Comparison of ENCODE assay signal across 8 cellular contexts in the genomic region with DNA sequence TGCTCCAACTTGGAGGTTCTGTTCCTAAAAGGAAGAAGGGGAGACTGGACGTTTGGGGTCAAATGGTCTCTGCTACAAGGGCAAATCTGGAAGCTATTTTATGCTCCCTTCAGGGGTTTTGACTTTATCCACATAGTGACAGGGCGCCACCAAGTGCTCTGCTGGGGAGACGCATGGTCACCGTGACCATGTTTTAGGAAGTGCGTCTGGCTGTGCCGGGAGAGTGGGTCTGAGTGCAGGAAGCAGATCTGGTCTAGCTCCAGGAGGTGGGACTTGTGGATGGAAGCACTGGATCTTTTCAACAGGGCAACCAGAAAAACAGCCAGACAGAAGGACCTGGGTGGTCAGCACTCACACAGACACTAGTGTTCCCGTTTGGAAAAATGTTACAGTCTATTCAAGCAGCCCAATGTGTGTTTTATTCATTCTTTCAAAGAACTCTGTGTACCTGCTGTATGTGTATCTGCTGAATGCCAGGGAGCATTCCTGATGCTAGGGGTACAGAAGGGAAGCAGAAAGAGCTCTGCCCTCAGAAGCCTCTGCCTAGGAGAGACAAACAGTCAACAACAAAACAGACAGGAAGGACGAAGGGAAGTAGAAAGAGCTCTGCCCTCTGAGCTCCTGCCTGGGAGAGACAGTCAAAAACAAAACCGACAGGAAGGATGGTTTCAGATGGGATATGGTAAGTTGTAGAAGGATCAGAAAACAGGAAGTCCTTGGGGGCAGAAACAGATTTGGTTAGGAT. TPM values are rescaled to one million over a fixed set of nuclear protein-coding genes. Genes with fewer than 3 reads are reported as not detected.
DNase-seq lines count a peak whose midpoint lies in the region; ATAC-seq and TF ChIP-seq lines count a peak whose summit lies in the region.

No MANE protein-coding gene starts in this region.

- H3K27ac ChIP-seq in HUES48 (ENCODE audit: low read depth, low read length) (peak overlapping the region; percentile 69), RWPE2 (ENCODE audit: poor library complexity, severe bottlenecking) (no peak overlapping the region), ovary (peak overlapping the region in 1 of 2 donors; percentile 15), aorta (ENCODE audit: low read depth in 1 of 2, low read length in 2 of 2) (no peak overlapping the region)

- CTCF ChIA-PET in activated naive CD4-positive, alpha-beta T cell treated with anti-CD3 and anti-CD28 coated beads for 36 hours (lab: Charles Lee), result interaction anchor here (0.6 to 10.8 kb wide), 21 partner anchors 8 to 340 kb away, joined by 3 to 234 read pairs (median 5); a partner anchor contains a TSS

- no peak overlapping the region for H3K9ac ChIP-seq in HUES48 (ENCODE audit: low read depth, low read length)

- H3K4me3 ChIP-seq in HUES48 (ENCODE audit: low read depth, low read length) (no peak overlapping the region), RWPE2 (ENCODE audit: severe bottlenecking) (no peak overlapping the region), ovary (no peak overlapping the region), aorta (ENCODE audit: low read length in 2 of 2) (no peak overlapping the region)

- H3K36me3 ChIP-seq in HUES48 (ENCODE audit: control insufficient read depth, insufficient read depth, low read length), result peaks cover 17% of the 10 kb centered on the region
- H3K36me3 ChIP-seq in RWPE2 (ENCODE audit: low read depth), result no peaks in the 10 kb centered on the region
- H3K36me3 ChIP-seq in ovary, result no peaks in the 10 kb centered on the region
- H3K36me3 ChIP-seq in aorta (ENCODE audit: control insufficient read depth in 1 of 2, insufficient read depth in 2 of 2, low read length in 1 of 2), result no peaks in the 10 kb centered on the region

- no peak for TF ChIP-seq EP300 in ovary (IDR thresholded peaks at IDR 0.05)

- no peaks in the 10 kb centered on the region for H3K9me3 Mint-ChIP-seq in activated naive CD4-positive, alpha-beta T cell treated with anti-CD3 and anti-CD28 coated beads for 36 hours

- H3K9me3 ChIP-seq in HUES48 (ENCODE audit: control insufficient read depth, insufficient read depth, low read length) (no peaks in the 10 kb centered on the region), RWPE2 (ENCODE audit: severe bottlenecking) (no peaks in the 10 kb centered on the region), ovary (no peaks in the 10 kb centered on the region), aorta (ENCODE audit: control insufficient read depth, low read length) (no peaks in the 10 kb centered on the region)

- intact Hi-C loops in activated naive CD4-positive, alpha-beta T cell treated with anti-CD3 and anti-CD28 coated beads for 36 hours (cut with micrococcal nuclease), result loop anchor here (1.0 kb wide), 2 partner anchors 57 to 262 kb away; no protein-coding TSS in a partner anchor
- intact Hi-C loops in ovary (cut with DNase I) (loop anchor here in 3 of 4 donors (5.0 to 10.0 kb wide), 4 partner anchors 37 to 61 kb away; no protein-coding TSS in a partner anchor), aorta (cut with DNase I) (loop anchor here (1.0 to 10.0 kb wide), 3 partner anchors 57 to 341 kb away; no protein-coding TSS in a partner anchor)

- ATAC-seq in GM19455 (IDR thresholded peaks at IDR 0.05; ENCODE audit: unreplicated experiment) (peak; percentile 82), RWPE2 (ENCODE audit: low read depth) (peak; percentile 60), aorta (ENCODE audit: low FRiP score) (peak; percentile 89)

- peaks cover 16% of the 10 kb centered on the region for H3K4me1 ChIP-seq in HUES48 (ENCODE audit: control insufficient read depth, insufficient read depth, low read length)
- peaks cover 10% of the 10 kb centered on the region for H3K4me1 ChIP-seq in RWPE2 (ENCODE audit: insufficient read depth, poor library complexity, severe bottlenecking)
- peaks cover 7% of the 10 kb centered on the region for H3K4me1 ChIP-seq in ovary (ENCODE audit: insufficient read depth)
- no peaks in the 10 kb centered on the region for H3K4me1 ChIP-seq in aorta (ENCODE audit: control insufficient read depth in 1 of 2, insufficient read depth in 2 of 2, low read length in 2 of 2)

- no peak for TF ChIP-seq POLR2A in ovary (IDR thresholded peaks at IDR 0.05)

- 7 to 13% (median 9%) methylated on average over 9 of the region's 9 CpGs for WGBS in ovary, 3 donors
- WGBS in aorta, 2 donors, result 13 to 15% methylated on average over 9 of the region's 9 CpGs

- H3K4me1 Mint-ChIP-seq in activated naive CD4-positive, alpha-beta T cell treated with anti-CD3 and anti-CD28 coated beads for 36 hours (ENCODE audit: low read depth), result peaks cover 8% of the 10 kb centered on the region

- TF ChIP-seq CTCF in RWPE2 (IDR thresholded peaks at IDR 0.05; ENCODE audit: poor library complexity, severe bottlenecking) (peak; percentile 65), ovary (IDR thresholded peaks at IDR 0.05) (peak; percentile 21 to 49 (median 45))

- H3K4me3 Mint-ChIP-seq in activated naive CD4-positive, alpha-beta T cell treated with anti-CD3 and anti-CD28 coated beads for 36 hours, result no peak overlapping the region

- peaks cover 2% of the 10 kb centered on the region for H3K36me3 Mint-ChIP-seq in activated naive CD4-positive, alpha-beta T cell treated with anti-CD3 and anti-CD28 coated beads for 36 hours (ENCODE audit: low read depth)

- no peaks in the 10 kb centered on the region for H3K27me3 ChIP-seq in HUES48 (ENCODE audit: control insufficient read depth, insufficient read depth, low read length)
- H3K27me3 ChIP-seq in RWPE2 (ENCODE audit: insufficient read depth, poor library complexity, severe bottlenecking), result no peaks in the 10 kb centered on the region
- H3K27me3 ChIP-seq in ovary, result no peaks in the 10 kb centered on the region
- H3K27me3 ChIP-seq in aorta (ENCODE audit: control insufficient read depth in 1 of 2, insufficient read depth in 2 of 2, low read length in 1 of 2), result no peaks in the 10 kb centered on the region

- DNase-seq in COLO668 (lab: John Stamatoyannopoulos, UW; ENCODE audit: unreplicated experiment) (peak; percentile 67), RWPE2 (ENCODE audit: low spot score) (no peak), glomerular endothelial cell (ENCODE audit: extremely low read depth, low read depth, low spot score) (peak; percentile 51), ovary (peak; percentile 53 to 77 (median 66)), aorta (peak; percentile 88)
- DNase-seq in activated naive CD4-positive, alpha-beta T cell treated with anti-CD3 and anti-CD28 coated beads for 36 hours, result peak; percentile 74

- H3K27ac Mint-ChIP-seq in activated naive CD4-positive, alpha-beta T cell treated with anti-CD3 and anti-CD28 coated beads for 36 hours, result no peak overlapping the region

- H3K27me3 Mint-ChIP-seq in activated naive CD4-positive, alpha-beta T cell treated with anti-CD3 and anti-CD28 coated beads for 36 hours (ENCODE audit: low read depth), result no peaks in the 10 kb centered on the region

RNA-seq across cellular contexts. Expression of a gene that starts 14.3 kb away (rescaled TPM):
- 10 to 100 TPM; 23.6 to 28.9 TPM for total RNA-seq in activated naive CD4-positive, alpha-beta T cell treated with anti-CD3 and anti-CD28 coated beads for 36 hours
- total RNA-seq in glomerular endothelial cell (2.5 and 2.7 TPM in 2 replicates), ovary (10 to 100 TPM; 16.8 to 33.5 (median 25.2) TPM), aorta (10 to 100 TPM; 14.1 to 19.9 TPM)
- polyA plus RNA-seq in ovary (10 to 100 TPM; 15.4 to 21.1 TPM), aorta (10 to 100 TPM in 1 of 2 donors, 1 to 10 TPM in 1; 7.9 to 14.2 TPM)
